Comparison of ENCODE assay signal across 8 cellular contexts in genomic region chr19:1813197-1813836, GRCh38. TPM values are rescaled to one million over a fixed set of nuclear protein-coding genes. Genes with fewer than 3 reads are reported as not detected.
DNase-seq lines count a peak whose midpoint lies in the region; ATAC-seq, FAIRE-seq and TF ChIP-seq lines count a peak whose summit lies in the region.

No MANE protein-coding gene starts in this region.

- peak overlapping the region; percentile 36 for H2AK5ac ChIP-seq in mesenchymal stem cell (ENCODE audit: low read length, severe bottlenecking)

- H3K36me3 Mint-ChIP-seq in astrocyte (ENCODE audit: low read depth, unreplicated experiment), result peaks cover 1% of the 10 kb centered on the region

- no peaks in the 10 kb centered on the region for H3K4me1 Mint-ChIP-seq in astrocyte (ENCODE audit: low read depth, unreplicated experiment)

- H3K9ac ChIP-seq in astrocyte (ENCODE audit: low read length) (peak overlapping the region; percentile 60), mesenchymal stem cell (ENCODE audit: low read length) (peak overlapping the region; percentile 77)

- peaks cover 17% of the 10 kb centered on the region for H3K79me1 ChIP-seq in mesenchymal stem cell (replicated peaks; ENCODE audit: low read length, poor library complexity, severe bottlenecking)

- ATAC-seq in left ventricle myocardium superior (no peak), esophagus mucosa (no peak), HG03108 (IDR thresholded peaks at IDR 0.05; ENCODE audit: unreplicated experiment) (no peak)

- peaks cover 2% of the 10 kb centered on the region for H3K9me3 Mint-ChIP-seq in astrocyte (ENCODE audit: unreplicated experiment)

- H4K20me1 ChIP-seq in astrocyte (ENCODE audit: insufficient read depth, low read length), result no peaks in the 10 kb centered on the region

- H3K4ac ChIP-seq in mesenchymal stem cell (ENCODE audit: low read depth in 1 of 2, low read length in 2 of 2), result peak overlapping the region; percentile 22 to 80

- H2AFZ ChIP-seq in astrocyte (ENCODE audit: low read depth, low read length) (no peak overlapping the region), mesenchymal stem cell (ENCODE audit: low read depth, low read length) (peak overlapping the region; percentile 85)

- 54% methylated on average over 13 of the region's 13 CpGs for WGBS in mesenchymal stem cell

- H3K27me3 ChIP-seq in astrocyte (ENCODE audit: insufficient read depth, low read length), result no peaks in the 10 kb centered on the region
- no peaks in the 10 kb centered on the region for H3K27me3 ChIP-seq in mesenchymal stem cell (ENCODE audit: control insufficient read depth in 1 of 2, insufficient read depth in 1 of 2, low read length in 2 of 2)

- H3K18ac ChIP-seq in mesenchymal stem cell (ENCODE audit: low read depth in 1 of 2, low read length in 2 of 2), result peak overlapping the region in 1 of 2 experiments; percentile 75

- H3K4me2 ChIP-seq in astrocyte (ENCODE audit: low read length), result peak overlapping the region; percentile 90
- H3K4me2 ChIP-seq in mesenchymal stem cell (ENCODE audit: low read length, poor library complexity, severe bottlenecking), result peak overlapping the region; percentile 96

- H2BK15ac ChIP-seq in mesenchymal stem cell (ENCODE audit: low read depth, poor library complexity, severe bottlenecking), result no peak overlapping the region

- H3K9me3 ChIP-seq in astrocyte (ENCODE audit: insufficient read depth, low read depth, low read length), result no peaks in the 10 kb centered on the region
- H3K9me3 ChIP-seq in mesenchymal stem cell (ENCODE audit: control insufficient read depth, low read length), result no peaks in the 10 kb centered on the region

- H3K23ac ChIP-seq in mesenchymal stem cell (ENCODE audit: low read length in 2 of 2), result no peak overlapping the region

- peak overlapping the region; percentile 18 for H4K91ac ChIP-seq in mesenchymal stem cell (ENCODE audit: low read length)

- no peak for TF ChIP-seq CTCF in astrocyte (IDR thresholded peaks at IDR 0.05; ENCODE audit: insufficient read depth, low read depth, low read length)

- DNase-seq in left ventricle myocardium superior (peak; percentile 21), cardiac septum (ENCODE audit: low spot score) (no peak), astrocyte (ENCODE audit: low read depth) (no peak), mesenchymal stem cell (no peak), NCI-H1417 (lab: John Stamatoyannopoulos, UW) (no peak), pons (ENCODE audit: low spot score) (no peak)

- intact Hi-C loops in left ventricle myocardium superior (cut with micrococcal nuclease), result no loop called here
- intact Hi-C loops in cardiac septum (cut with DNase I), result no loop called here

- no peak overlapping the region for H2BK120ac ChIP-seq in mesenchymal stem cell (ENCODE audit: low read depth, low read length)

- peak overlapping the region; percentile 66 for H3K4me3 ChIP-seq in astrocyte (ENCODE audit: insufficient read depth, low read depth, low read length)
- peak overlapping the region; percentile 67 to 83 for H3K4me3 ChIP-seq in mesenchymal stem cell (ENCODE audit: insufficient read depth in 1 of 2, low read depth in 1 of 2, low read length in 2 of 2)

- no peak overlapping the region for H4K8ac ChIP-seq in mesenchymal stem cell (ENCODE audit: low read length)

- H2BK12ac ChIP-seq in mesenchymal stem cell (ENCODE audit: low read length in 2 of 2), result no peak overlapping the region

- H3K27ac ChIP-seq in astrocyte (ENCODE audit: low read depth, low read length) (no peak overlapping the region), mesenchymal stem cell (ENCODE audit: low read length, poor library complexity, severe bottlenecking) (no peak overlapping the region)

- no peaks in the 10 kb centered on the region for H3K36me3 ChIP-seq in astrocyte (ENCODE audit: insufficient read depth, low read length)
- peaks cover 28 to 41% of the 10 kb centered on the region in 2 experiments for H3K36me3 ChIP-seq in mesenchymal stem cell (ENCODE audit: control insufficient read depth in 1 of 2, insufficient read depth in 2 of 2, low read depth in 1 of 2, low read length in 2 of 2)

- H3K79me2 ChIP-seq in astrocyte (ENCODE audit: insufficient read depth, low read length), result no peaks in the 10 kb centered on the region

- peak overlapping the region in 1 of 2 experiments; percentile 95 for H3K14ac ChIP-seq in mesenchymal stem cell (ENCODE audit: low read length in 2 of 2)

- H2BK5ac ChIP-seq in mesenchymal stem cell (ENCODE audit: low read depth, low read length, poor library complexity, severe bottlenecking), result no peak overlapping the region

- H3K4me1 ChIP-seq in astrocyte (ENCODE audit: insufficient read depth, low read length), result peaks cover 14% of the 10 kb centered on the region
- peaks cover 20% of the 10 kb centered on the region for H3K4me1 ChIP-seq in mesenchymal stem cell (ENCODE audit: control insufficient read depth, insufficient read depth, low read depth, low read length)

- peak overlapping the region; percentile 93 for H3K4me3 Mint-ChIP-seq in astrocyte (ENCODE audit: unreplicated experiment)

- peak overlapping the region; percentile 80 for H3K27ac Mint-ChIP-seq in astrocyte (ENCODE audit: unreplicated experiment)

- H3K27me3 Mint-ChIP-seq in astrocyte (ENCODE audit: low read depth, unreplicated experiment), result peaks cover 4% of the 10 kb centered on the region

- no peak for FAIRE-seq in astrocyte (lab: Jason Lieb, UNC)

RNA-seq across cellular contexts. Expression of gene ATP8B3, which starts 1.2 kb away (rescaled TPM):
- total RNA-seq in left ventricle myocardium superior, result 0.89 TPM
- 0.78 TPM for total RNA-seq in cardiac septum
- 3.0 and 4.4 TPM in 2 replicates for total RNA-seq in astrocyte
- 3.5 TPM for polyA plus RNA-seq in mesenchymal stem cell (2013, experiment 1 of 2)
- polyA plus RNA-seq in mesenchymal stem cell (2013, experiment 2 of 2), result 3.2 TPM
- 1.8 TPM for total RNA-seq in esophagus mucosa

RNA-seq across cellular contexts. Expression of gene REXO1, which starts 35.0 kb away (rescaled TPM):
- total RNA-seq in left ventricle myocardium superior (16.0 TPM), cardiac septum (16.7 TPM), astrocyte (35.5 and 36.2 TPM in 2 replicates), esophagus mucosa (16.9 TPM)
- polyA plus RNA-seq in mesenchymal stem cell (2013, experiment 1 of 2), result 16.0 TPM
- 14.2 TPM for polyA plus RNA-seq in mesenchymal stem cell (2013, experiment 2 of 2)

RNA-seq across cellular contexts. Expression of gene KLF16, which starts 50.1 kb away (rescaled TPM):
- total RNA-seq in left ventricle myocardium superior, result 9.8 TPM
- 14.1 TPM for total RNA-seq in cardiac septum
- 52.4 and 58.1 TPM in 2 replicates for total RNA-seq in astrocyte
- polyA plus RNA-seq in mesenchymal stem cell (2013, experiment 1 of 2), result 25.8 TPM
- 28.0 TPM for polyA plus RNA-seq in mesenchymal stem cell (2013, experiment 2 of 2)
- total RNA-seq in esophagus mucosa, result 23.4 TPM
